ENCODE assay signal across 1 cellular context in genomic region chr4:92433272-92433758, GRCh38.
TF ChIP-seq lines count a peak whose summit lies in the region.

No MANE protein-coding gene starts in this region.

TF ChIP-seq in WTC11, 78 proteins besides CTCF, POLR2A, EP300 and RAD21 (continued from another document and continues in another):
- TF ChIP-seq ZNF425 (CRISPR knock-in tag; conservative IDR thresholded peaks at IDR 0.05) (no peak), JAZF1 (CRISPR knock-in tag; IDR thresholded peaks at IDR 0.05) (no peak), JUN (CRISPR knock-in tag; IDR thresholded peaks at IDR 0.05) (no peak), USF2 (CRISPR knock-in tag; IDR thresholded peaks at IDR 0.05) (peak; percentile 73), ZNF232 (CRISPR knock-in tag; IDR thresholded peaks at IDR 0.05) (peak; percentile 34; the same call in 1 of the 2 replicates), ZNF671 (CRISPR knock-in tag; IDR thresholded peaks at IDR 0.05) (no peak), HMGXB4 (CRISPR knock-in tag; IDR thresholded peaks at IDR 0.05) (no peak), CREM (CRISPR knock-in tag; IDR thresholded peaks at IDR 0.05) (peak; percentile 60; the same call in 1 of the 2 replicates), GABPB1 (CRISPR knock-in tag; IDR thresholded peaks at IDR 0.05) (no peak), FOXP1 (CRISPR knock-in tag; IDR thresholded peaks at IDR 0.05; ENCODE audit: borderline replicate concordance) (no peak), MYBL2 (CRISPR knock-in tag; IDR thresholded peaks at IDR 0.05) (no peak), ESRRA (CRISPR knock-in tag; IDR thresholded peaks at IDR 0.05; ENCODE audit: borderline replicate concordance) (no peak), TEAD4 (CRISPR knock-in tag; IDR thresholded peaks at IDR 0.05) (no peak), GRHL2 (CRISPR knock-in tag; IDR thresholded peaks at IDR 0.05; ENCODE audit: insufficient replicate concordance, severe bottlenecking) (no peak), SMAD4 (CRISPR knock-in tag; IDR thresholded peaks at IDR 0.05) (no peak), ZNF138 (CRISPR knock-in tag; conservative IDR thresholded peaks at IDR 0.05) (no peak), CBFB (CRISPR knock-in tag; IDR thresholded peaks at IDR 0.05; ENCODE audit: low read depth) (no peak), SOX15 (CRISPR knock-in tag; IDR thresholded peaks at IDR 0.05) (no peak), NFATC4 (CRISPR knock-in tag; IDR thresholded peaks at IDR 0.05) (no peak), EMX1 (CRISPR knock-in tag; IDR thresholded peaks at IDR 0.05) (no peak), PRRX2 (CRISPR knock-in tag; IDR thresholded peaks at IDR 0.05) (no peak), FOXP4 (CRISPR knock-in tag; IDR thresholded peaks at IDR 0.05) (peak; percentile 88), ZNF512 (CRISPR knock-in tag; IDR thresholded peaks at IDR 0.05; ENCODE audit: borderline replicate concordance) (0 out of 2 replicates have a peak, but pooled peaks have one; percentile 27), NR3C1 (CRISPR knock-in tag; conservative IDR thresholded peaks at IDR 0.05; ENCODE audit: low read depth) (no peak), NR1H2 (CRISPR knock-in tag; IDR thresholded peaks at IDR 0.05) (no peak), ETV6 (CRISPR knock-in tag; IDR thresholded peaks at IDR 0.05) (peak; percentile 86; the same call in 1 of the 2 replicates), FOXK1 (CRISPR knock-in tag; IDR thresholded peaks at IDR 0.05) (peak; percentile 76), ATF6 (CRISPR knock-in tag; IDR thresholded peaks at IDR 0.05) (no peak), ATF1 (CRISPR knock-in tag; IDR thresholded peaks at IDR 0.05) (no peak), NFYB (CRISPR knock-in tag; conservative IDR thresholded peaks at IDR 0.05; ENCODE audit: low read depth) (no peak), ZNF532 (CRISPR knock-in tag; IDR thresholded peaks at IDR 0.05; ENCODE audit: borderline replicate concordance) (no peak), KAT7 (CRISPR knock-in tag; IDR thresholded peaks at IDR 0.05; ENCODE audit: borderline replicate concordance) (no peak), NR2C2 (CRISPR knock-in tag; IDR thresholded peaks at IDR 0.05) (no peak)
- TF ChIP-seq, protein P1, sequence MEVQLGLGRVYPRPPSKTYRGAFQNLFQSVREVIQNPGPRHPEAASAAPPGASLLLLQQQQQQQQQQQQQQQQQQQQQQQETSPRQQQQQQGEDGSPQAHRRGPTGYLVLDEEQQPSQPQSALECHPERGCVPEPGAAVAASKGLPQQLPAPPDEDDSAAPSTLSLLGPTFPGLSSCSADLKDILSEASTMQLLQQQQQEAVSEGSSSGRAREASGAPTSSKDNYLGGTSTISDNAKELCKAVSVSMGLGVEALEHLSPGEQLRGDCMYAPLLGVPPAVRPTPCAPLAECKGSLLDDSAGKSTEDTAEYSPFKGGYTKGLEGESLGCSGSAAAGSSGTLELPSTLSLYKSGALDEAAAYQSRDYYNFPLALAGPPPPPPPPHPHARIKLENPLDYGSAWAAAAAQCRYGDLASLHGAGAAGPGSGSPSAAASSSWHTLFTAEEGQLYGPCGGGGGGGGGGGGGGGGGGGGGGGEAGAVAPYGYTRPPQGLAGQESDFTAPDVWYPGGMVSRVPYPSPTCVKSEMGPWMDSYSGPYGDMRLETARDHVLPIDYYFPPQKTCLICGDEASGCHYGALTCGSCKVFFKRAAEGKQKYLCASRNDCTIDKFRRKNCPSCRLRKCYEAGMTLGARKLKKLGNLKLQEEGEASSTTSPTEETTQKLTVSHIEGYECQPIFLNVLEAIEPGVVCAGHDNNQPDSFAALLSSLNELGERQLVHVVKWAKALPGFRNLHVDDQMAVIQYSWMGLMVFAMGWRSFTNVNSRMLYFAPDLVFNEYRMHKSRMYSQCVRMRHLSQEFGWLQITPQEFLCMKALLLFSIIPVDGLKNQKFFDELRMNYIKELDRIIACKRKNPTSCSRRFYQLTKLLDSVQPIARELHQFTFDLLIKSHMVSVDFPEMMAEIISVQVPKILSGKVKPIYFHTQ (CRISPR knock-in tag; IDR thresholded peaks at IDR 0.05), result no peak
- TF ChIP-seq, protein P2, sequence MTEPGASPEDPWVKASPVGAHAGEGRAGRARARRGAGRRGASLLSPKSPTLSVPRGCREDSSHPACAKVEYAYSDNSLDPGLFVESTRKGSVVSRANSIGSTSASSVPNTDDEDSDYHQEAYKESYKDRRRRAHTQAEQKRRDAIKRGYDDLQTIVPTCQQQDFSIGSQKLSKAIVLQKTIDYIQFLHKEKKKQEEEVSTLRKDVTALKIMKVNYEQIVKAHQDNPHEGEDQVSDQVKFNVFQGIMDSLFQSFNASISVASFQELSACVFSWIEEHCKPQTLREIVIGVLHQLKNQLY (CRISPR knock-in tag; IDR thresholded peaks at IDR 0.05), result no peak
- TF ChIP-seq, protein P3, sequence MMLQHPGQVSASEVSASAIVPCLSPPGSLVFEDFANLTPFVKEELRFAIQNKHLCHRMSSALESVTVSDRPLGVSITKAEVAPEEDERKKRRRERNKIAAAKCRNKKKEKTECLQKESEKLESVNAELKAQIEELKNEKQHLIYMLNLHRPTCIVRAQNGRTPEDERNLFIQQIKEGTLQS (CRISPR knock-in tag; conservative IDR thresholded peaks at IDR 0.05), result no peak
- TF ChIP-seq, protein P4, sequence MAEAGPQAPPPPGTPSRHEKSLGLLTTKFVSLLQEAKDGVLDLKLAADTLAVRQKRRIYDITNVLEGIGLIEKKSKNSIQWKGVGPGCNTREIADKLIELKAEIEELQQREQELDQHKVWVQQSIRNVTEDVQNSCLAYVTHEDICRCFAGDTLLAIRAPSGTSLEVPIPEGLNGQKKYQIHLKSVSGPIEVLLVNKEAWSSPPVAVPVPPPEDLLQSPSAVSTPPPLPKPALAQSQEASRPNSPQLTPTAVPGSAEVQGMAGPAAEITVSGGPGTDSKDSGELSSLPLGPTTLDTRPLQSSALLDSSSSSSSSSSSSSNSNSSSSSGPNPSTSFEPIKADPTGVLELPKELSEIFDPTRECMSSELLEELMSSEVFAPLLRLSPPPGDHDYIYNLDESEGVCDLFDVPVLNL (CRISPR knock-in tag; IDR thresholded peaks at IDR 0.05; ENCODE audit: borderline replicate concordance, low read depth), result no peak
- TF ChIP-seq, protein P5, sequence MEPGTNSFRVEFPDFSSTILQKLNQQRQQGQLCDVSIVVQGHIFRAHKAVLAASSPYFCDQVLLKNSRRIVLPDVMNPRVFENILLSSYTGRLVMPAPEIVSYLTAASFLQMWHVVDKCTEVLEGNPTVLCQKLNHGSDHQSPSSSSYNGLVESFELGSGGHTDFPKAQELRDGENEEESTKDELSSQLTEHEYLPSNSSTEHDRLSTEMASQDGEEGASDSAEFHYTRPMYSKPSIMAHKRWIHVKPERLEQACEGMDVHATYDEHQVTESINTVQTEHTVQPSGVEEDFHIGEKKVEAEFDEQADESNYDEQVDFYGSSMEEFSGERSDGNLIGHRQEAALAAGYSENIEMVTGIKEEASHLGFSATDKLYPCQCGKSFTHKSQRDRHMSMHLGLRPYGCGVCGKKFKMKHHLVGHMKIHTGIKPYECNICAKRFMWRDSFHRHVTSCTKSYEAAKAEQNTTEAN (CRISPR knock-in tag; IDR thresholded peaks at IDR 0.05), result peak; percentile 83; the same call in 1 of the 2 replicates
